In genomic region chr2:241491549-241492173, GRCh38 we compare ENCODE assay signal across 21 cellular contexts. TPM values are rescaled to one million over a fixed set of nuclear protein-coding genes. Genes with fewer than 3 reads are reported as not detected.
DNase-seq lines count a peak whose midpoint lies in the region; ATAC-seq, FAIRE-seq and TF ChIP-seq lines count a peak whose summit lies in the region.
"Had no signal": no experiment of that assay in that cellular context is flagged by ENCODE, and none has a peak within 500 bp of the region (broad histone marks: within the 10 kb centered on the region; RNA-seq: fewer than 3 reads in every experiment).

No MANE protein-coding gene starts in this region.

- no peaks in the 10 kb centered on the region for H4K20me1 ChIP-seq in HCT116 (ENCODE audit: insufficient read depth)
- H4K20me1 ChIP-seq in endothelial cell of umbilical vein (replicated peaks; ENCODE audit: control insufficient read depth, extremely low read depth, insufficient read depth, low read length): no peaks in the 10 kb centered on the region

- H3K4me1 Mint-ChIP-seq in progenitor cell of endocrine pancreas (ENCODE audit: low read depth): no peaks in the 10 kb centered on the region
- no peaks in the 10 kb centered on the region for H3K4me1 Mint-ChIP-seq in CD8-positive, alpha-beta memory T cell

- ATAC-seq in HCT116: 0 out of 2 replicates have a peak, but pooled peaks have one; percentile 10
- ATAC-seq in GM21786 (IDR thresholded peaks at IDR 0.05; ENCODE audit: unreplicated experiment): no peak

- FAIRE-seq in endothelial cell of umbilical vein (lab: Jason Lieb, UNC): no peak

- H3K9me3 ChIP-seq in HCT116 (ENCODE audit: control insufficient read depth in 1 of 2, insufficient read depth in 1 of 2, low read depth in 1 of 2, low read length in 2 of 2): no peaks in the 10 kb centered on the region
- H3K9me3 ChIP-seq in endothelial cell of umbilical vein (replicated peaks; ENCODE audit: control insufficient read depth, insufficient read depth, low read length): no peaks in the 10 kb centered on the region
- H3K9me3 ChIP-seq in CD8-positive, alpha-beta memory T cell (ENCODE audit: low read length): no peaks in the 10 kb centered on the region
- H3K9me3 ChIP-seq: Peyer's patch, SK-N-SH had no signal

- no peaks in the 10 kb centered on the region for H3K27me3 ChIP-seq in HCT116 (ENCODE audit: insufficient read depth, low read length)
- H3K27me3 ChIP-seq in endothelial cell of umbilical vein (ENCODE audit: control insufficient read depth in 2 of 2, insufficient read depth in 2 of 2, low read length in 2 of 2): no peaks in the 10 kb centered on the region
- no peaks in the 10 kb centered on the region for H3K27me3 ChIP-seq in CD8-positive, alpha-beta memory T cell (ENCODE audit: insufficient read depth, low read length, poor library complexity, severe bottlenecking)
- H3K27me3 ChIP-seq: Peyer's patch had no signal

- H3K27ac ChIP-seq in HCT116 (ENCODE audit: low read depth, low read length) (no peak overlapping the region), RWPE1 (peak overlapping the region; percentile 25; the same call in 1 of the 2 replicates), endothelial cell of umbilical vein (ENCODE audit: insufficient read depth, low read depth, low read length) (no peak overlapping the region)
- no peak overlapping the region for H3K27ac ChIP-seq in CD8-positive, alpha-beta memory T cell (ENCODE audit: low read depth, low read length)
- H3K27ac ChIP-seq: C4-2B had no signal

- BruUV-seq in HCT116 (replicated peaks; lab: Mats Ljungman, UMichigan): no TSS peak
- BruUV-seq in endothelial cell of umbilical vein (replicated peaks; lab: Mats Ljungman, UMichigan): no TSS peak

- POLR2A ChIA-PET in HCT116 (lab: Charles Lee): no interaction called here
- POLR2A ChIA-PET in RWPE1 (lab: Yijun Ruan, JAX; ENCODE audit: low non-redundant PET): interaction anchor here (0.6 kb wide), 1 partner anchor 16 kb away, joined by 3 read pairs; no protein-coding TSS in a partner anchor
- POLR2A ChIA-PET in endothelial cell of umbilical vein (lab: Charles Lee): interaction anchor here (0.6 kb wide), 1 partner anchor 64 kb away, joined by 3 read pairs; no protein-coding TSS in a partner anchor
- POLR2A ChIA-PET in CD8-positive, alpha-beta memory T cell (lab: Charles Lee): no interaction called here

- H3K4me3 Mint-ChIP-seq in progenitor cell of endocrine pancreas (ENCODE audit: low read depth): no peak overlapping the region
- no peak overlapping the region for H3K4me3 Mint-ChIP-seq in CD8-positive, alpha-beta memory T cell

- no peak for TF ChIP-seq CTCF in HCT116 (IDR thresholded peaks at IDR 0.05 in 2 of 3, conservative IDR thresholded peaks at IDR 0.05 in 1 of 3; ENCODE audit: borderline replicate concordance in 1 of 3, insufficient read depth in 1 of 3, low read depth in 2 of 3, low read length in 2 of 3)
- no peak for TF ChIP-seq CTCF in RWPE1 (conservative IDR thresholded peaks at IDR 0.05; ENCODE audit: low read depth)
- TF ChIP-seq CTCF in endothelial cell of umbilical vein (IDR thresholded peaks at IDR 0.05; ENCODE audit: extremely low read depth in 1 of 2, insufficient read depth in 1 of 2, low read depth in 1 of 2, low read length in 2 of 2): no peak
- no peak for TF ChIP-seq CTCF in progenitor cell of endocrine pancreas (IDR thresholded peaks at IDR 0.05; ENCODE audit: unreplicated experiment)

- H3K9ac ChIP-seq in HCT116 (ENCODE audit: low read length) (no peak overlapping the region), endothelial cell of umbilical vein (replicated peaks; ENCODE audit: extremely low read depth, insufficient read depth, low read length) (no peak overlapping the region)
- H3K9ac ChIP-seq: SK-N-SH had no signal

- TF ChIP-seq POLR2A in HCT116 (IDR thresholded peaks at IDR 0.05; ENCODE audit: borderline replicate concordance, extremely low read depth, insufficient read depth, insufficient read length) (no peak), endothelial cell of umbilical vein (IDR thresholded peaks at IDR 0.05; ENCODE audit: low read depth, low read length) (peak; percentile 53)

- H3K36me3 ChIP-seq in HCT116 (ENCODE audit: control insufficient read depth in 1 of 2, insufficient read depth in 2 of 2, low read length in 2 of 2) (peaks cover 11 to 20% of the 10 kb centered on the region in 2 experiments), endothelial cell of umbilical vein (ENCODE audit: control insufficient read depth in 2 of 2, extremely low read depth in 1 of 2, insufficient read depth in 2 of 2, low read length in 2 of 2) (peaks cover 5 to 33% of the 10 kb centered on the region in 2 experiments)
- H3K36me3 ChIP-seq in CD8-positive, alpha-beta memory T cell (ENCODE audit: insufficient read depth, low read length): no peaks in the 10 kb centered on the region

- H3K4me1 ChIP-seq in HCT116 (ENCODE audit: control insufficient read depth in 1 of 2, insufficient read depth in 2 of 2, low read length in 2 of 2) (no peaks in the 10 kb centered on the region), endothelial cell of umbilical vein (ENCODE audit: control insufficient read depth, extremely low read depth, insufficient read depth, low read length) (no peaks in the 10 kb centered on the region)
- no peaks in the 10 kb centered on the region for H3K4me1 ChIP-seq in CD8-positive, alpha-beta memory T cell (ENCODE audit: insufficient read depth, low read length)

- RAD21 ChIA-PET in HCT116 (lab: Charles Lee; ENCODE audit: low non-redundant PET in 1 of 2, low total read pairs in 2 of 2, uncharacterized antibody in 2 of 2, unreplicated experiment in 2 of 2): no interaction called here

- H2AFZ ChIP-seq in HCT116 (ENCODE audit: low read depth, low read length, poor library complexity, severe bottlenecking) (no peak overlapping the region), endothelial cell of umbilical vein (ENCODE audit: low read depth, low read length) (no peak overlapping the region)

- dilution Hi-C loops in endothelial cell of umbilical vein (cut with MboI; ENCODE audit: extremely low pct_ligation_motif_present, low sequenced_read_pairs): no loop called here

- H3K4me2 ChIP-seq in HCT116 (ENCODE audit: low read length) (no peak overlapping the region), endothelial cell of umbilical vein (ENCODE audit: insufficient read depth, low read length) (no peak overlapping the region)
- H3K4me2 ChIP-seq: SK-N-SH had no signal

- H3K9me2 ChIP-seq in HCT116 (ENCODE audit: insufficient read depth): no peaks in the 10 kb centered on the region
- H3K9me2 ChIP-seq: SK-N-SH had no signal

- H3K79me2 ChIP-seq in HCT116 (ENCODE audit: insufficient read depth, low read length) (no peaks in the 10 kb centered on the region), endothelial cell of umbilical vein (ENCODE audit: control insufficient read depth, insufficient read depth, low read length) (no peaks in the 10 kb centered on the region)

- peak overlapping the region; percentile 88 for H3K27ac Mint-ChIP-seq in progenitor cell of endocrine pancreas
- no peak overlapping the region for H3K27ac Mint-ChIP-seq in CD8-positive, alpha-beta memory T cell

- no peak for TF ChIP-seq RAD21 in HCT116 (IDR thresholded peaks at IDR 0.05; ENCODE audit: low read depth)

- H3K27me3 Mint-ChIP-seq in progenitor cell of endocrine pancreas: no peaks in the 10 kb centered on the region
- H3K27me3 Mint-ChIP-seq in CD8-positive, alpha-beta memory T cell: no peaks in the 10 kb centered on the region

- CTCF ChIA-PET in HCT116 (lab: Charles Lee) (interaction anchor here (0.6 kb wide), 1 partner anchor 386 kb away, joined by 3 read pairs; no protein-coding TSS in a partner anchor), RWPE1 (lab: Yijun Ruan, JAX) (interaction anchor here (0.6 to 0.7 kb wide), 2 partner anchors 29 to 102 kb away, joined by 4 to 6 read pairs; no protein-coding TSS in a partner anchor), endothelial cell of umbilical vein (lab: Charles Lee) (interaction anchor here (1.7 kb wide), 1 partner anchor 168 kb away, joined by 3 read pairs; no protein-coding TSS in a partner anchor)
- CTCF ChIA-PET in CD8-positive, alpha-beta memory T cell (lab: Charles Lee): no interaction called here

- H3K9me3 Mint-ChIP-seq in progenitor cell of endocrine pancreas (ENCODE audit: low read depth): no peaks in the 10 kb centered on the region
- no peaks in the 10 kb centered on the region for H3K9me3 Mint-ChIP-seq in CD8-positive, alpha-beta memory T cell

- H3K36me3 Mint-ChIP-seq in progenitor cell of endocrine pancreas (ENCODE audit: insufficient read depth): peaks cover 8% of the 10 kb centered on the region
- H3K36me3 Mint-ChIP-seq in CD8-positive, alpha-beta memory T cell: peaks cover 0 to 34% (median 0%) of the 10 kb centered on the region in 3 donors

- intact Hi-C loops in HCT116 (cut with micrococcal nuclease) (no loop called here), endothelial cell of umbilical vein (cut with micrococcal nuclease) (no loop called here)

- no peaks in the 10 kb centered on the region for H3K9me1 ChIP-seq in endothelial cell of umbilical vein (replicated peaks; ENCODE audit: control insufficient read depth, extremely low read depth, insufficient read depth, low read length)

- no peak overlapping the region for H3K4me3 ChIP-seq in HCT116 (replicated peaks in 1 of 2; ENCODE audit: low read depth in 1 of 2, low read length in 2 of 2)
- H3K4me3 ChIP-seq in endothelial cell of umbilical vein (replicated peaks in 1 of 3; ENCODE audit: insufficient read depth in 1 of 3, low read depth in 1 of 3, low read length in 3 of 3): no peak overlapping the region
- H3K4me3 ChIP-seq in CD8-positive, alpha-beta memory T cell (ENCODE audit: low read length): no peak overlapping the region
- H3K4me3 ChIP-seq: Peyer's patch had no signal

- DNase-seq in HCT116 (ENCODE audit: low read depth, low spot score): no peak
- no peak for DNase-seq in RWPE1 (ENCODE audit: low spot score)
- DNase-seq in endothelial cell of umbilical vein (ENCODE audit: low read depth, low spot score): no peak
- no peak for DNase-seq in progenitor cell of endocrine pancreas (ENCODE audit: low spot score, unreplicated experiment)
- no peak for DNase-seq in CD8-positive, alpha-beta memory T cell
- no peak for DNase-seq in NCI-H524 (lab: John Stamatoyannopoulos, UW)
- DNase-seq: ACHN; AML-193; DMS79 treated with DMSO at 0.1 percent for 48 hours; GOT3; NCI-H1105; NCI-H2081; NCI-H2171 treated with DMSO at 0.1 percent for 48 hours; NCI-H446; NCI-H748 treated with DMSO at 0.1 percent for 48 hours; NK-92 treated with Interleukin-12 subunit alpha and Interleukin-12 subunit beta, amount 100 ng/mL, for 24 hours; Peyer's patch; SHP77; SK-N-SH had no signal

RNA-seq across cellular contexts. Expression of gene STK25, which starts 16.7 kb away (rescaled TPM):
- total RNA-seq in HCT116 (2021; ENCODE audit: unreplicated experiment): 160 TPM
- 157 and 164 TPM in 2 replicates for polyA plus RNA-seq in HCT116 (2012)
- total RNA-seq in endothelial cell of umbilical vein: 236 and 286 TPM in 2 replicates
- 715 and 879 TPM in 2 replicates for polyA plus RNA-seq in endothelial cell of umbilical vein
- 471 and 517 TPM in 2 replicates for polyA plus RNA-seq in endothelial cell of umbilical vein (2011; cell fraction: cytosol; rRNA removed)
- polyA plus RNA-seq in endothelial cell of umbilical vein (2011; cell fraction: nucleus; rRNA removed): 987 and 1,149 TPM in 2 replicates
- 309 and 348 TPM in 2 replicates for polyA plus RNA-seq in endothelial cell of umbilical vein (2012)
- 491 and 545 TPM in 2 replicates for polyA minus RNA-seq in endothelial cell of umbilical vein
- 48.3 TPM for polyA minus RNA-seq in endothelial cell of umbilical vein (2011; cell fraction: cytosol; rRNA and poly(A)+ RNA removed)
- 226 and 241 TPM in 2 replicates for polyA minus RNA-seq in endothelial cell of umbilical vein (2011; cell fraction: nucleus; rRNA and poly(A)+ RNA removed)
- 217 and 226 TPM in 2 replicates for total RNA-seq in progenitor cell of endocrine pancreas
- total RNA-seq in CD8-positive, alpha-beta memory T cell: 10 to 100 TPM; 95.0 to 96.2 TPM
- polyA plus RNA-seq in CD8-positive, alpha-beta memory T cell: 86.3 TPM

Comparison
In these comparisons a context has a peak if more than half of its experiments do, and no peak if none do; other contexts are left out.
1. POLR2A ChIA-PET loops: an anchor here in RWPE1 (0.6 kb wide) and endothelial cell of umbilical vein (0.6 kb wide); none called in HCT116 and CD8-positive, alpha-beta memory T cell.